25 cellular contexts compared by ENCODE assay signal in the genomic region with DNA sequence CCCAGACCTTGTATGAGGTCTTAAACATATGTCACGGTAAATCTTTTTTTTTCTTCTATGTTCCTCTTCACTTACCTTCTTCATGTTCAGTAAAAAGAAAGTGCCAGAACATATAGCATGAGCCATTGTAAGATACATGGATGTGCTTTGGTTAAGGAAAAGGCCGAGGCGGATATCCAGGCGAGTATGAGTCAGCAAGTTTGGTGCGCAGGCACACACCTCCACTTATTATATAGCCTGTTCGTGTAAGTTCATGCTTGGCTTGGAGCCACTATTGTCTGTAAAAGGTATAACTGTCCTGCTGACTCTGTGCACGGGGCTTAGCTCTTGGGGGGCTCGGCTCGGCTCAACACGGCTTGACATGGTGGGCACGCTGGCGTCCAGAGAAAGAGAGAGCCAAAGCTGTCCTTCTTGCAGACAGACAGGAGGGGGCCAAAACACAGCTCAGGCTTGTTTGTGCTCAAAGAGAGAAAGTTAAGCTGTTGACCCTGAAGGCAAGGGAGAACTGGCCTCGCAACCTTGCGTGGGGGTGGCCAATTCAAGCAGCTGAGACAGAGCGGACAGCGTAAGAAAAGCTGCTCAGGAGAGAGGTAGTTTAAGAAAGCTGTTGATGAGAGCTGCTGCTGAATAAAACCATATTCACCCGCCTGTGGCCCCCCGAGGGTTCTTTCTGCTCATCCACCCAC.
DNase-seq lines count a peak whose midpoint lies in the region; ATAC-seq and TF ChIP-seq lines count a peak whose summit lies in the region.
"Had no signal": no experiment of that assay in that cellular context is flagged by ENCODE, and none has a peak within 500 bp of the region (broad histone marks: within the 10 kb centered on the region; RNA-seq: fewer than 3 reads in every experiment).

No MANE protein-coding gene starts in this region.

- intact Hi-C loops in testis (cut with DNase I; ENCODE audit: low total_unique reads), result no loop called here

- ATAC-seq in HG03135 (IDR thresholded peaks at IDR 0.05; ENCODE audit: unreplicated experiment), result no peak
- ATAC-seq: activated naive CD8-positive, alpha-beta T cell treated with anti-CD3 and anti-CD28 coated beads, Interleukin-2, amount 50 U/mL, for 24 hours; foreskin keratinocyte; natural killer cell treated with Interleukin-12 subunit alpha and Interleukin-12 subunit beta and Interleukin-15 and Interleukin-18, amount 100 ng/mL, for 72 hours had no signal

- peaks cover 51% of the 10 kb centered on the region for H3K4me1 Mint-ChIP-seq in nephron

- no peaks in the 10 kb centered on the region for H3K9me3 Mint-ChIP-seq in nephron
- H3K9me3 Mint-ChIP-seq: activated naive CD8-positive, alpha-beta T cell treated with anti-CD3 and anti-CD28 coated beads, Interleukin-2, amount 50 U/mL, for 24 hours; memory B cell; natural killer cell treated with Interleukin-12 subunit alpha and Interleukin-12 subunit beta and Interleukin-15 and Interleukin-18, amount 100 ng/mL, for 72 hours had no signal

- H3K4me3 Mint-ChIP-seq in nephron, result peak overlapping the region in 1 of 3 experiments; percentile 11
- H3K4me3 Mint-ChIP-seq: activated naive CD8-positive, alpha-beta T cell treated with anti-CD3 and anti-CD28 coated beads, Interleukin-2, amount 50 U/mL, for 24 hours; HFFc6; memory B cell; natural killer cell treated with Interleukin-12 subunit alpha and Interleukin-12 subunit beta and Interleukin-15 and Interleukin-18, amount 100 ng/mL, for 72 hours had no signal

- H3K4me3 ChIP-seq in testis, result peak overlapping the region in 1 of 2 donors; percentile 27
- H3K4me3 ChIP-seq: breast epithelium, uterus had no signal

- DNase-seq in NCI-H1436 (lab: John Stamatoyannopoulos, UW) (peak; percentile 10), NCI-H1436 treated with DMSO at 0.1 percent for 48 hours (lab: John Stamatoyannopoulos, UW) (no peak), caudate nucleus (lab: John Stamatoyannopoulos, UW) (no peak), testis (peak; percentile 72), NCI-H2107 treated with DMSO at 0.1 percent for 48 hours (lab: John Stamatoyannopoulos, UW; ENCODE audit: unreplicated experiment) (no peak), SKM-1 treated with dmso at 0.1 percent for 144 hours (lab: John Stamatoyannopoulos, UW; ENCODE audit: unreplicated experiment) (no peak)
- DNase-seq: activated CD4-positive, alpha-beta T cell treated with anti-CD3 and anti-CD28 coated beads, Interleukin-2, amount 50 U/mL, for 1 hour; activated CD8-positive, alpha-beta memory T cell treated with anti-CD3 and anti-CD28 coated beads, Interleukin-2, amount 50 U/mL, for 4 hours; activated naive CD8-positive, alpha-beta T cell treated with anti-CD3 and anti-CD28 coated beads, Interleukin-2, amount 50 U/mL, for 24 hours; Calu3; dermis blood vessel endothelial cell; foreskin keratinocyte; HFFc6; NCI-H1105 treated with DMSO at 0.1 percent for 48 hours; NCI-H226; NCI-H774; Right ventricle myocardium superior; T-helper 1 cell; uterus had no signal

- H3K36me3 Mint-ChIP-seq in nephron (ENCODE audit: low read depth), result no peaks in the 10 kb centered on the region
- H3K36me3 Mint-ChIP-seq: natural killer cell treated with Interleukin-12 subunit alpha and Interleukin-12 subunit beta and Interleukin-15 and Interleukin-18, amount 100 ng/mL, for 72 hours had no signal

- WGBS in testis, 2 donors, result 50% methylated on average over 18 of the region's 18 CpGs

- H3K9me3 ChIP-seq in testis, result no peaks in the 10 kb centered on the region
- H3K9me3 ChIP-seq: breast epithelium, uterus had no signal

- H3K27me3 ChIP-seq in testis, result no peaks in the 10 kb centered on the region
- H3K27me3 ChIP-seq: breast epithelium, foreskin keratinocyte, uterus had no signal

- H3K27ac ChIP-seq in caudate nucleus (ENCODE audit: low read depth, low read length) (peak overlapping the region; percentile 46), testis (no peak overlapping the region)
- H3K27ac ChIP-seq: breast epithelium, epithelial cell of prostate, foreskin keratinocyte, uterus had no signal

- no peak for TF ChIP-seq POLR2A in testis (IDR thresholded peaks at IDR 0.05)

- TF ChIP-seq CTCF in nephron (IDR thresholded peaks at IDR 0.05; ENCODE audit: unreplicated experiment in 3 of 3) (peak in 1 of 3 experiments; percentile 21), testis (IDR thresholded peaks at IDR 0.05) (no peak)

- H3K27me3 Mint-ChIP-seq in nephron (ENCODE audit: low read depth), result no peaks in the 10 kb centered on the region
- H3K27me3 Mint-ChIP-seq: activated naive CD8-positive, alpha-beta T cell treated with anti-CD3 and anti-CD28 coated beads, Interleukin-2, amount 50 U/mL, for 24 hours; memory B cell; natural killer cell treated with Interleukin-12 subunit alpha and Interleukin-12 subunit beta and Interleukin-15 and Interleukin-18, amount 100 ng/mL, for 72 hours had no signal

- H3K27ac Mint-ChIP-seq in nephron, result peak overlapping the region; percentile 88 to 92 (median 92)
- H3K27ac Mint-ChIP-seq: activated naive CD8-positive, alpha-beta T cell treated with anti-CD3 and anti-CD28 coated beads, Interleukin-2, amount 50 U/mL, for 24 hours; HFFc6; memory B cell; natural killer cell treated with Interleukin-12 subunit alpha and Interleukin-12 subunit beta and Interleukin-15 and Interleukin-18, amount 100 ng/mL, for 72 hours had no signal

- H3K4me1 ChIP-seq in testis, result peaks cover 6% of the 10 kb centered on the region
- H3K4me1 ChIP-seq: breast epithelium, foreskin keratinocyte, uterus had no signal

- no peaks in the 10 kb centered on the region for H3K36me3 ChIP-seq in testis (ENCODE audit: low read depth, missing control alignments)
- H3K36me3 ChIP-seq: breast epithelium, uterus had no signal

Comparison
In these comparisons a context has a peak if more than half of its experiments do, and no peak if none do; other contexts are left out.
1. DNase-seq: peak in NCI-H1436 (single experiment) and testis (single experiment); none in NCI-H1436 treated with DMSO at 0.1 percent for 48 hours (single experiment), caudate nucleus (0 of 61), NCI-H2107 treated with DMSO at 0.1 percent for 48 hours (single experiment) and SKM-1 treated with dmso at 0.1 percent for 144 hours (single experiment).